12 cellular contexts compared by ENCODE assay signal in the genomic region with DNA sequence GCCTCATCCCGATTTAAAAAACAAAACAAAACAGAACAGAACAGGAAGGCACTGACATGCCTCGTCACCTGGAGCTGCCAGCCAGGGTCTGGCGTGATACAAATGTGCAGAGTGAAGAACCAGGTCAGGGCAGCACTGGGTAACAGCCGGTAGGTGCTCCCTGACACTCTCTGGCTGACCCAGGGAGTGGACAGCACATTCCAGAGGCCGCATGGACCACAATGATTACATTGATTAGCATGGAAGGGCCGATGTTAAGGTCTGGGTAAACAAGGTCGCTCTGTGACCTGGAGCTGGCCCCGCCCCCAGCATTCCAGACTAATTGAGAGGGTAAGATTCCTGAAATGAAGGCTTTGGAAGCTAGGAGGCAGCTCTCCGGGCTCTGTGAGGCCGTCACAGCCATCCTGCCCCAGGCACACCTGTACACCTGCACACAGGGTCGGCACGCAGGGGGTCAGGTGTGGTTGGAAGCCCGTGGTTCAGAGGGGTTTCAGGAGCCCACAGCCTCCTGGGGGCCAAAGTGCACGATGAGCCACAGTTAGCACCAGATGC. TPM values are rescaled to one million over a fixed set of nuclear protein-coding genes. Genes with fewer than 3 reads are reported as not detected.
DNase-seq lines count a peak whose midpoint lies in the region; ATAC-seq lines count a peak whose summit lies in the region.
"Had no signal": no experiment of that assay in that cellular context is flagged by ENCODE, and none has a peak within 500 bp of the region (broad histone marks: within the 10 kb centered on the region; RNA-seq: fewer than 3 reads in every experiment).

No MANE protein-coding gene starts in this region.

- H2AK5ac ChIP-seq in trophoblast cell (ENCODE audit: low read length), result peak overlapping the region; percentile 20

- ATAC-seq in GM18520 (IDR thresholded peaks at IDR 0.05; ENCODE audit: unreplicated experiment) (no peak), GM18519 (IDR thresholded peaks at IDR 0.05; ENCODE audit: low FRiP score, unreplicated experiment) (no peak)
- ATAC-seq in stimulated activated memory B cell treated with anti-CD40 and anti-IgM and Interleukin-4, amounts not matched to agents 10 μg/mL and 1 μg/mL and 100 μg/mL, for 72 hours, result no peak
- ATAC-seq: activated CD8-positive, alpha-beta memory T cell treated with anti-CD3 and anti-CD28 coated beads, Interleukin-2, amount 10 ng/mL, durations not matched to agents 7 days and 5 days; effector memory CD8-positive, alpha-beta T cell; heart right ventricle had no signal

- no peaks in the 10 kb centered on the region for H3K27me3 Mint-ChIP-seq in stimulated activated memory B cell treated with anti-CD40 and anti-IgM and Interleukin-4, amounts not matched to agents 10 μg/mL and 1 μg/mL and 100 μg/mL, for 72 hours
- H3K27me3 Mint-ChIP-seq: activated CD8-positive, alpha-beta memory T cell treated with anti-CD3 and anti-CD28 coated beads, Interleukin-2, amount 10 ng/mL, durations not matched to agents 7 days and 5 days; effector memory CD8-positive, alpha-beta T cell had no signal

- no peak overlapping the region for H3K14ac ChIP-seq in trophoblast cell (ENCODE audit: low read length)

- no peak overlapping the region for H3K4me3 Mint-ChIP-seq in stimulated activated memory B cell treated with anti-CD40 and anti-IgM and Interleukin-4, amounts not matched to agents 10 μg/mL and 1 μg/mL and 100 μg/mL, for 72 hours
- H3K4me3 Mint-ChIP-seq: activated CD8-positive, alpha-beta memory T cell treated with anti-CD3 and anti-CD28 coated beads, Interleukin-2, amount 10 ng/mL, durations not matched to agents 7 days and 5 days; effector memory CD8-positive, alpha-beta T cell had no signal

- no peak overlapping the region for H4K8ac ChIP-seq in trophoblast cell (ENCODE audit: low read depth, low read length)

- H3K4me1 ChIP-seq in trophoblast cell (ENCODE audit: control insufficient read depth in 1 of 2, insufficient read depth in 2 of 2, low read length in 2 of 2), result peaks cover 61 to 76% of the 10 kb centered on the region in 2 experiments

- H3K27ac Mint-ChIP-seq in stimulated activated memory B cell treated with anti-CD40 and anti-IgM and Interleukin-4, amounts not matched to agents 10 μg/mL and 1 μg/mL and 100 μg/mL, for 72 hours, result no peak overlapping the region
- H3K27ac Mint-ChIP-seq: activated CD8-positive, alpha-beta memory T cell treated with anti-CD3 and anti-CD28 coated beads, Interleukin-2, amount 10 ng/mL, durations not matched to agents 7 days and 5 days had no signal

- peak overlapping the region; percentile 61 for H2BK120ac ChIP-seq in trophoblast cell (ENCODE audit: insufficient read depth, low read length, poor library complexity)

- DNase-seq in G401 (ENCODE audit: low spot score) (peak; percentile 43), SW480 (ENCODE audit: low spot score) (peak; percentile 40), iPS-NIHi7 (ENCODE audit: extremely low spot score) (peak; percentile 80), trophoblast cell (peak; percentile 96 to 98), NCI-H748 treated with DMSO at 0.1 percent for 48 hours (lab: John Stamatoyannopoulos, UW) (no peak)
- DNase-seq: activated CD8-positive, alpha-beta memory T cell treated with anti-CD3 and anti-CD28 coated beads, Interleukin-2, amount 10 ng/mL, durations not matched to agents 7 days and 5 days; effector memory CD8-positive, alpha-beta T cell; heart right ventricle had no signal

- H4K12ac ChIP-seq in trophoblast cell (ENCODE audit: low read depth, low read length), result no peak overlapping the region

- no CpG with 5 or more reads among the region's 14 CpGs for WGBS in trophoblast cell (ENCODE audit: extremely low coverage, insufficient coverage, insufficient read length)

- H2BK5ac ChIP-seq in trophoblast cell (ENCODE audit: low read depth, low read length, poor library complexity), result no peak overlapping the region

- H2BK12ac ChIP-seq in trophoblast cell (ENCODE audit: low read length), result peak overlapping the region; percentile 7

- no peak overlapping the region for H3K4ac ChIP-seq in trophoblast cell (ENCODE audit: low read depth, low read length)

- peaks cover 19% of the 10 kb centered on the region for H3K79me1 ChIP-seq in trophoblast cell (ENCODE audit: low read length)

- H3K36me3 ChIP-seq in trophoblast cell (ENCODE audit: control insufficient read depth in 1 of 2, insufficient read depth in 2 of 2, low read length in 2 of 2), result peaks cover 7% of the 10 kb centered on the region in 2 experiments

- H3K79me2 ChIP-seq in trophoblast cell (ENCODE audit: control insufficient read depth, insufficient read depth, low read length, poor library complexity), result peaks cover 15% of the 10 kb centered on the region

- peak overlapping the region; percentile 21 for H3K4me2 ChIP-seq in trophoblast cell (ENCODE audit: low read length)
- H3K4me2 ChIP-seq: KMS-11 had no signal

- no peak overlapping the region for H3K9ac ChIP-seq in trophoblast cell (ENCODE audit: low read length)
- H3K9ac ChIP-seq: KMS-11 had no signal

- no peak overlapping the region for H3K4me3 ChIP-seq in trophoblast cell (ENCODE audit: low read depth, low read length)
- H3K4me3 ChIP-seq: heart right ventricle had no signal

- in situ Hi-C loops in G401 (cut with HindIII; ENCODE audit: low sequenced_read_pairs), result no loop called here

- H3K27ac ChIP-seq in trophoblast cell (ENCODE audit: low read depth, low read length), result peak overlapping the region; percentile 53
- H3K27ac ChIP-seq: heart right ventricle, KMS-11 had no signal

- peaks cover 3% of the 10 kb centered on the region for H3K9me3 ChIP-seq in trophoblast cell (ENCODE audit: insufficient read depth, low read depth, low read length)

- H3K27me3 ChIP-seq in trophoblast cell (ENCODE audit: insufficient read depth, low read length), result no peaks in the 10 kb centered on the region
- H3K27me3 ChIP-seq: heart right ventricle had no signal

- peaks cover 45% of the 10 kb centered on the region for H3K4me1 Mint-ChIP-seq in stimulated activated memory B cell treated with anti-CD40 and anti-IgM and Interleukin-4, amounts not matched to agents 10 μg/mL and 1 μg/mL and 100 μg/mL, for 72 hours

- peak overlapping the region; percentile 40 for H4K91ac ChIP-seq in trophoblast cell (ENCODE audit: low read depth, low read length)

- peak overlapping the region; percentile 26 for H3K18ac ChIP-seq in trophoblast cell (ENCODE audit: low read length)

- H3K23ac ChIP-seq in trophoblast cell (ENCODE audit: low read length), result no peak overlapping the region

- peaks cover 18% of the 10 kb centered on the region for H3K36me3 Mint-ChIP-seq in stimulated activated memory B cell treated with anti-CD40 and anti-IgM and Interleukin-4, amounts not matched to agents 10 μg/mL and 1 μg/mL and 100 μg/mL, for 72 hours

- no peak overlapping the region for H2AFZ ChIP-seq in trophoblast cell (ENCODE audit: insufficient read depth, low read length, poor library complexity)

- H3K9me3 Mint-ChIP-seq in stimulated activated memory B cell treated with anti-CD40 and anti-IgM and Interleukin-4, amounts not matched to agents 10 μg/mL and 1 μg/mL and 100 μg/mL, for 72 hours, result peaks cover 3% of the 10 kb centered on the region
- H3K9me3 Mint-ChIP-seq: effector memory CD8-positive, alpha-beta T cell had no signal

RNA-seq across cellular contexts. Expression of gene PIEZO1, which starts 21.4 kb away (rescaled TPM):
- 69.8 and 75.6 TPM in 2 replicates for total RNA-seq in G401 (2014; rRNA removed; shearing (Covaris generic))
- polyA plus RNA-seq in trophoblast cell (2013), result 77.3 and 84.7 TPM in 2 replicates

RNA-seq across cellular contexts. Expression of gene CDT1, which starts 40.0 kb away (rescaled TPM):
- 32.8 and 36.6 TPM in 2 replicates for total RNA-seq in G401 (2014; rRNA removed; shearing (Covaris generic))
- polyA plus RNA-seq in trophoblast cell (2013), result 19.4 and 19.8 TPM in 2 replicates

RNA-seq across cellular contexts. Expression of gene APRT, which starts 48.1 kb away (rescaled TPM):
- 266 and 349 TPM in 2 replicates for total RNA-seq in G401 (2014; rRNA removed; shearing (Covaris generic))
- polyA plus RNA-seq in trophoblast cell (2013), result 95.8 and 96.2 TPM in 2 replicates

RNA-seq across cellular contexts. Expression of gene CTU2, which starts 57.3 kb away (rescaled TPM):
- total RNA-seq in G401 (2014; rRNA removed; shearing (Covaris generic)), result 14.7 and 21.8 TPM in 2 replicates
- polyA plus RNA-seq in trophoblast cell (2013), result 25.4 and 28.4 TPM in 2 replicates

RNA-seq across cellular contexts. Expression of gene RNF166, which starts 57.4 kb away (rescaled TPM):
- total RNA-seq in G401 (2014; rRNA removed; shearing (Covaris generic)), result 22.3 and 31.3 TPM in 2 replicates
- 8.7 and 8.8 TPM in 2 replicates for polyA plus RNA-seq in trophoblast cell (2013)
